In genomic region chr11:84720706-84721402, GRCh38 we compare ENCODE assay signal across 8 cellular contexts.
DNase-seq lines count a peak whose midpoint lies in the region; ATAC-seq and TF ChIP-seq lines count a peak whose summit lies in the region.

No MANE protein-coding gene starts in this region.

- H3K9me3 ChIP-seq in transverse colon: no peaks in the 10 kb centered on the region

- H3K23ac ChIP-seq in mesendoderm (ENCODE audit: low read length): no peak overlapping the region

- no peak overlapping the region for H2AK5ac ChIP-seq in mesendoderm (ENCODE audit: low read length)

- peak overlapping the region; percentile 75 for H3K18ac ChIP-seq in mesendoderm (ENCODE audit: low read length)

- DNase-seq in AG20443 (ENCODE audit: low spot score): peak; percentile 29
- peak; percentile 33 for DNase-seq in NCI-H1092 (lab: John Stamatoyannopoulos, UW)
- peak; percentile 66 for DNase-seq in chondrocyte (ENCODE audit: low spot score)
- DNase-seq in mesendoderm: peak; percentile 76
- peak; percentile 12 for DNase-seq in transverse colon
- no peak for DNase-seq in kidney tubule cell (ENCODE audit: low spot score)
- DNase-seq in central memory CD4-positive, alpha-beta T cell: no peak

- H2BK15ac ChIP-seq in mesendoderm (replicated peaks; ENCODE audit: low read depth): no peak overlapping the region

- intact Hi-C loops in transverse colon (cut with DNase I; ENCODE audit: low total_unique reads): no loop called here

- H3K27me3 Mint-ChIP-seq in chondrocyte (ENCODE audit: low read depth): peaks cover 36% of the 10 kb centered on the region

- no peak for TF ChIP-seq EP300 in transverse colon (IDR thresholded peaks at IDR 0.05; ENCODE audit: low read depth)

- peak overlapping the region; percentile 45 for H3K4me3 Mint-ChIP-seq in chondrocyte (ENCODE audit: unreplicated experiment)

- no peak overlapping the region for H4K8ac ChIP-seq in mesendoderm (ENCODE audit: low read depth, low read length)

- H2BK5ac ChIP-seq in mesendoderm (ENCODE audit: low read length): peak overlapping the region; percentile 51

- H2BK120ac ChIP-seq in mesendoderm (ENCODE audit: low read depth, low read length): peak overlapping the region; percentile 8

- H3K27me3 ChIP-seq in mesendoderm (ENCODE audit: insufficient read depth, low read length, poor library complexity) (no peaks in the 10 kb centered on the region), transverse colon (no peaks in the 10 kb centered on the region)

- H3K4me1 ChIP-seq in mesendoderm (ENCODE audit: control insufficient read depth, low read depth, low read length) (peaks cover 2% of the 10 kb centered on the region), transverse colon (peaks cover 0 to 8% (median 4%) of the 10 kb centered on the region in 4 donors)

- H3K79me2 ChIP-seq in mesendoderm (ENCODE audit: control insufficient read depth, insufficient read depth, low read length): no peaks in the 10 kb centered on the region

- peak overlapping the region; percentile 77 for H3K27ac ChIP-seq in mesendoderm (ENCODE audit: low read depth, low read length)
- no peak overlapping the region for H3K27ac ChIP-seq in transverse colon

- H3K4me1 Mint-ChIP-seq in chondrocyte (ENCODE audit: low read depth): peaks cover 9% of the 10 kb centered on the region

- no peak overlapping the region for H4K5ac ChIP-seq in mesendoderm (ENCODE audit: low read length)

- WGBS in mesendoderm (ENCODE audit: extremely low coverage, insufficient coverage, low lambda C conversion rate): no CpG with 5 or more reads among the region's 29 CpGs
- 0 to 8% methylated on average over 2 to 29 of the region's 29 CpGs for WGBS in transverse colon (ENCODE audit: low coverage in 1 of 2), 2 donors

- no peaks in the 10 kb centered on the region for H3K9me3 Mint-ChIP-seq in chondrocyte (ENCODE audit: low read depth)

- H3K27ac Mint-ChIP-seq in chondrocyte (ENCODE audit: unreplicated experiment): no peak overlapping the region

- peak overlapping the region; percentile 87 for H3K56ac ChIP-seq in mesendoderm (ENCODE audit: low read length)

- peak overlapping the region; percentile 50 for H3K4me2 ChIP-seq in mesendoderm (ENCODE audit: low read length)

- H3K36me3 Mint-ChIP-seq in chondrocyte (ENCODE audit: low read depth): no peaks in the 10 kb centered on the region

- in situ Hi-C loops in transverse colon (cut with MboI; ENCODE audit: low pct_ligation_motif_present in 1 of 4, low pct_unique_long_range_greater_than_20kb in 1 of 4, low sequenced_read_pairs in 3 of 4): no loop called here

- TF ChIP-seq CTCF in chondrocyte (IDR thresholded peaks at IDR 0.05): no peak
- TF ChIP-seq CTCF in transverse colon (IDR thresholded peaks at IDR 0.05): no peak

- H3K4ac ChIP-seq in mesendoderm (ENCODE audit: low read depth, low read length): no peak overlapping the region

- H3K4me3 ChIP-seq in mesendoderm (ENCODE audit: low read length) (peak overlapping the region; percentile 54), transverse colon (peak overlapping the region; percentile 38 to 68 (median 46))

- H3K79me1 ChIP-seq in mesendoderm (ENCODE audit: low read length): no peaks in the 10 kb centered on the region

- H3K36me3 ChIP-seq in mesendoderm (ENCODE audit: control insufficient read depth, insufficient read depth, low read length): no peaks in the 10 kb centered on the region
- H3K36me3 ChIP-seq in transverse colon: no peaks in the 10 kb centered on the region

- no peak for TF ChIP-seq POLR2A in transverse colon (IDR thresholded peaks at IDR 0.05)

- peak overlapping the region; percentile 65 for H3K9ac ChIP-seq in mesendoderm (ENCODE audit: low read length)

- no peak for ATAC-seq in GM19328 (IDR thresholded peaks at IDR 0.05; ENCODE audit: unreplicated experiment)

Comparison
In these comparisons a context has a peak if more than half of its experiments do, and no peak if none do; other contexts are left out.
1. DNase-seq: peak in AG20443 (single experiment), NCI-H1092 (single experiment), chondrocyte (single experiment), mesendoderm (single experiment) and transverse colon (single experiment); none in kidney tubule cell (single experiment) and central memory CD4-positive, alpha-beta T cell (single experiment).